35 cellular contexts compared by ENCODE assay signal in the genomic region with DNA sequence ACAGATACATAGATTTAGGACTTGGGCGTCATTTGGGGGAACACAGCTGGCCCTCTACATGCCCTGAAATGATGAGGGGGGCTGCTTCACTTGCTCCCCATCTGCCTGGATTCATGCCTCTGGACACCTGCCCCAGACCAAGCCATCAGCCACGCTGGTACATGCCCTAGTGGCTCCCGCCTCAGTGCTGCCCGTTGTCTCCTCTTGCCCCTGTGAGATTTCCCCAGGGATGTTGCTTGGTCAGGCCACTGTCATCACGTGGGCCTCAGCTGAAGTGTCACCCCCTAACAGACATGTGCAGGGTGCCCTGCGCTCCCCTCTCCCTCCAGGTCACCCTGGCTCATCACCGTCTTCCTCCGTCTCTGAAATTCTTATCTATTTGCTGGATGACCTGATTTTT.
"Had no signal": no experiment of that assay in that cellular context is flagged by ENCODE, and none has a peak within 500 bp of the region (broad histone marks: within the 10 kb centered on the region; RNA-seq: fewer than 3 reads in every experiment).

No MANE protein-coding gene starts in this region.

- H3K36me3 ChIP-seq: MG63 had no signal

- H3K4me3 ChIP-seq: MG63 had no signal

- H3K9ac ChIP-seq: KMS-11 had no signal

- DNase-seq: Karpas-422, Kasumi-1, KBM-7, KG1, MG63, MM.1S, MV-4-11, NCI-H1048, NCI-H1092, NCI-H1092 treated with DMSO at 0.1 percent for 48 hours, NCI-H1105, NCI-H1105 treated with DMSO at 0.1 percent for 48 hours, NCI-H1417, NCI-H1417 treated with DMSO at 0.1 percent for 48 hours, NCI-H1436, NCI-H1436 treated with DMSO at 0.1 percent for 48 hours, NCI-H146, NCI-H1694, NCI-H1694 treated with DMSO at 0.1 percent for 48 hours, NCI-H187, NCI-H187 treated with DMSO at 0.1 percent for 48 hours, NCI-H1930, NCI-H2029, NCI-H2029 treated with DMSO at 0.1 percent for 48 hours, NCI-H2081, NCI-H2081 treated with DMSO at 0.1 percent for 48 hours, NCI-H2107, NCI-H2171, NCI-H2171 treated with DMSO at 0.1 percent for 48 hours, NCI-H2227 treated with DMSO at 0.1 percent for 48 hours, NCI-H226, NCI-H345, NCI-H446, NCI-H446 treated with DMSO at 0.1 percent for 48 hours had no signal

- H3K27me3 ChIP-seq: MG63 had no signal

- H3K27ac ChIP-seq: KMS-11 had no signal

- H3K4me2 ChIP-seq: KMS-11 had no signal

- H3K9me3 ChIP-seq: MG63 had no signal
